ENCODE assay signal across 1 cellular context in genomic region chr19:9075064-9075964, GRCh38.
TF ChIP-seq lines count a peak whose summit lies in the region.

No MANE protein-coding gene starts in this region.

TF ChIP-seq in K562, 482 proteins besides CTCF, POLR2A, EP300 and RAD21 (continued from another document and continues in another):
- no peak for TF ChIP-seq ZNF79 (CRISPR knock-in tag; IDR thresholded peaks at IDR 0.05; ENCODE audit: low read depth)
- TF ChIP-seq ZFP1 (CRISPR knock-in tag; IDR thresholded peaks at IDR 0.05), result no peak
- no peak for TF ChIP-seq HMG20A (CRISPR knock-in tag; conservative IDR thresholded peaks at IDR 0.05)
- peak in 1 of 3 experiments; percentile 10 for TF ChIP-seq YY1 (IDR thresholded peaks at IDR 0.05; ENCODE audit: borderline replicate concordance in 1 of 3, control insufficient read depth in 1 of 3, extremely low read depth in 1 of 3, insufficient read depth in 3 of 3, insufficient read length in 1 of 3, insufficient replicate concordance in 2 of 3, low read depth in 1 of 3, low read length in 2 of 3)
- TF ChIP-seq SNRNP70 (optimal IDR thresholded peaks at IDR 0.05; ENCODE audit: low read depth, low read length), result no peak
- TF ChIP-seq CTCFL (IDR thresholded peaks at IDR 0.05; ENCODE audit: borderline replicate concordance, insufficient read depth, low read depth, low read length, poor library complexity, severe bottlenecking), result no peak
- TF ChIP-seq DPF2 (IDR thresholded peaks at IDR 0.05), result peak; percentile 99
- peak; percentile 82 for TF ChIP-seq NCOR1 (IDR thresholded peaks at IDR 0.05)
- no peak for TF ChIP-seq ZNF175 (CRISPR knock-in tag; IDR thresholded peaks at IDR 0.05; ENCODE audit: low read depth)
- TF ChIP-seq MCM2 (IDR thresholded peaks at IDR 0.05; ENCODE audit: low read depth), result no peak
- TF ChIP-seq HMBOX1 (IDR thresholded peaks at IDR 0.05), result no peak
- no peak for TF ChIP-seq ZNF436 (CRISPR knock-in tag; IDR thresholded peaks at IDR 0.05)
- TF ChIP-seq THRB (CRISPR knock-in tag; conservative IDR thresholded peaks at IDR 0.05), result no peak
- no peak for TF ChIP-seq ESRRA (IDR thresholded peaks at IDR 0.05; ENCODE audit: borderline replicate concordance, low read depth)
- TF ChIP-seq ZNF184 (CRISPR knock-in tag; IDR thresholded peaks at IDR 0.05), result no peak
- no peak for TF ChIP-seq SRSF9 (IDR thresholded peaks at IDR 0.05; ENCODE audit: borderline replicate concordance, low read depth, low read length)
- TF ChIP-seq ZNF830 (CRISPR knock-in tag; IDR thresholded peaks at IDR 0.05), result no peak
- TF ChIP-seq E2F4 (CRISPR knock-in tag; IDR thresholded peaks at IDR 0.05; ENCODE audit: low read depth), result no peak
- TF ChIP-seq SP1 (CRISPR knock-in tag; IDR thresholded peaks at IDR 0.05), result no peak
- no peak for TF ChIP-seq SIN3B (IDR thresholded peaks at IDR 0.05; ENCODE audit: low read depth)
- TF ChIP-seq ZNF507 (tag; conservative IDR thresholded peaks at IDR 0.05), result no peak
- peak; percentile 97 for TF ChIP-seq ARID1B (IDR thresholded peaks at IDR 0.05)
- TF ChIP-seq NCOA1 (IDR thresholded peaks at IDR 0.05; ENCODE audit: low read depth), result 0 out of 2 replicates have a peak, but pooled peaks have one; percentile 45
- no peak for TF ChIP-seq HBP1 (CRISPR knock-in tag; IDR thresholded peaks at IDR 0.05)
- TF ChIP-seq FOSL1 (tag; conservative IDR thresholded peaks at IDR 0.05), result peak; percentile 100
- peak; percentile 90 for TF ChIP-seq CBFA2T2 (conservative IDR thresholded peaks at IDR 0.05)
- TF ChIP-seq CCAR2 (IDR thresholded peaks at IDR 0.05; ENCODE audit: low read depth, low read length), result no peak
- TF ChIP-seq GTF3C2 (IDR thresholded peaks at IDR 0.05; ENCODE audit: borderline replicate concordance, extremely low read depth, insufficient read length), result no peak
- TF ChIP-seq ZBTB43 (CRISPR knock-in tag; IDR thresholded peaks at IDR 0.05), result no peak
- TF ChIP-seq PHF8 (IDR thresholded peaks at IDR 0.05; ENCODE audit: borderline replicate concordance, low read length), result no peak
- no peak for TF ChIP-seq SIX5 (IDR thresholded peaks at IDR 0.05; ENCODE audit: borderline replicate concordance in 1 of 2, insufficient read depth in 1 of 2, low read depth in 1 of 2, low read length in 2 of 2)
- TF ChIP-seq THAP12 (CRISPR knock-in tag; IDR thresholded peaks at IDR 0.05), result no peak
- TF ChIP-seq PRPF4 (IDR thresholded peaks at IDR 0.05; ENCODE audit: insufficient read depth, low read depth, low read length, poor library complexity, severe bottlenecking), result no peak
- TF ChIP-seq PRMT5 (CRISPR knock-in tag; IDR thresholded peaks at IDR 0.05), result no peak
- no peak for TF ChIP-seq ELK1 (CRISPR knock-in tag; IDR thresholded peaks at IDR 0.05)
- no peak for TF ChIP-seq RBM34 (IDR thresholded peaks at IDR 0.05; ENCODE audit: borderline replicate concordance, insufficient read depth, low read length)
- TF ChIP-seq ZNF699 (CRISPR knock-in tag; IDR thresholded peaks at IDR 0.05; ENCODE audit: insufficient replicate concordance), result no peak
- TF ChIP-seq ZNF277 (CRISPR knock-in tag; IDR thresholded peaks at IDR 0.05; ENCODE audit: borderline replicate concordance), result no peak
- peak; percentile 69 for TF ChIP-seq MTA2 (IDR thresholded peaks at IDR 0.05; ENCODE audit: low read depth)
- TF ChIP-seq CHD1 (IDR thresholded peaks at IDR 0.05; ENCODE audit: low read length), result no peak
- peak; percentile 70 for TF ChIP-seq SMARCB1 (IDR thresholded peaks at IDR 0.05; ENCODE audit: insufficient read length, low read depth)
- no peak for TF ChIP-seq NR0B1 (IDR thresholded peaks at IDR 0.05; ENCODE audit: partially characterized antibody)
